Comparison of ENCODE assay signal across 23 cellular contexts in the genomic region with DNA sequence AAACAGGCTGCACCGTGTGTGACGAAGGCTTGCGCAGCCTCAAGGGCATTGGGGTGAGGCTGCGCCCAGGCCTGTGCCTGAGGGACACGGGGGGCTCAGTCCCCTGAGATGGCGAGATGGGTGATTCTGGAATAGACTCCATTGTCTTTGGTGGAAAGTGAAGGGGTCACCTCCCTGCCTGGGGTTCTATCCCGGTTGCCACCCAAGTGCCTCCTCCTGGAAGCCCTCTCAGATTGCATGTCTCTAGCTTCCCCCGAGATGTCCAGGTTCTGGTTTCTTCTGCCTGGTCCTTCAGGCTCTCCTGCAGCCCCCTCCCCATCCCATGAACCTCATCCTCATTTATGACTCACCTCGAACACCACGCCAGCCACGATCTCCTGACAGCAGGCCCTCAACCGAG.
"Had no signal": no experiment of that assay in that cellular context is flagged by ENCODE, and none has a peak within 500 bp of the region (broad histone marks: within the 10 kb centered on the region; RNA-seq: fewer than 3 reads in every experiment).

No MANE protein-coding gene starts in this region.

- H3K9me3 ChIP-seq: colonic mucosa, esophagus muscularis mucosa, gastroesophageal sphincter, heart left ventricle, left lung, lower lobe of right lung, mucosa of descending colon had no signal

- H3K27ac Mint-ChIP-seq: dendritic cell treated with granulocyte-macrophage colony-stimulating factor and Interleukin-4, amounts not matched to agents 40 ng/mL and 50 ng/mL, for 4 days; mesothelial cell of epicardium had no signal

- FAIRE-seq: endothelial cell of umbilical vein, frontal cortex, islet of Langerhans, keratinocyte had no signal

- H3K4me3 Mint-ChIP-seq: dendritic cell treated with granulocyte-macrophage colony-stimulating factor and Interleukin-4, amounts not matched to agents 40 ng/mL and 50 ng/mL, for 4 days; mesothelial cell of epicardium; naive B cell had no signal

- H3K4me2 ChIP-seq: hepatocyte had no signal

- H3K27me3 ChIP-seq: colonic mucosa, esophagus muscularis mucosa, foreskin keratinocyte, gastroesophageal sphincter, heart left ventricle, hepatocyte, left lung had no signal

- H3K4me3 ChIP-seq: colonic mucosa, esophagus muscularis mucosa, gastroesophageal sphincter, heart left ventricle, hepatocyte, left lung, lower lobe of right lung, mucosa of descending colon had no signal

- ATAC-seq: foreskin keratinocyte, gastroesophageal sphincter, left cardiac atrium, left lung, left ventricle myocardium superior, lower lobe of right lung, mucosa of descending colon had no signal

- DNase-seq: colonic mucosa; cortex of kidney; effector CD4-positive, alpha-beta T cell; effector memory CD4-positive, alpha-beta T cell; foreskin keratinocyte; heart left ventricle; left cardiac atrium; left lung; left ventricle myocardium superior; lower lobe of right lung; mesenchymal stem cell; mucosa of descending colon; naive B cell had no signal

- H3K27me3 Mint-ChIP-seq: dendritic cell treated with granulocyte-macrophage colony-stimulating factor and Interleukin-4, amounts not matched to agents 40 ng/mL and 50 ng/mL, for 4 days; naive B cell had no signal

- H3K36me3 ChIP-seq: colonic mucosa had no signal

- H3K4me1 ChIP-seq: foreskin keratinocyte had no signal

- H3K27ac ChIP-seq: colonic mucosa, epithelial cell of prostate, esophagus muscularis mucosa, foreskin keratinocyte, gastroesophageal sphincter, heart left ventricle, hepatocyte, left lung, lower lobe of right lung had no signal

- H3K79me2 ChIP-seq: hepatocyte had no signal

- H3K9me3 Mint-ChIP-seq: dendritic cell treated with granulocyte-macrophage colony-stimulating factor and Interleukin-4, amounts not matched to agents 40 ng/mL and 50 ng/mL, for 4 days; mesothelial cell of epicardium; naive B cell had no signal

- H2AFZ ChIP-seq: hepatocyte had no signal
